Comparison of ENCODE assay signal across 8 cellular contexts in the genomic region with DNA sequence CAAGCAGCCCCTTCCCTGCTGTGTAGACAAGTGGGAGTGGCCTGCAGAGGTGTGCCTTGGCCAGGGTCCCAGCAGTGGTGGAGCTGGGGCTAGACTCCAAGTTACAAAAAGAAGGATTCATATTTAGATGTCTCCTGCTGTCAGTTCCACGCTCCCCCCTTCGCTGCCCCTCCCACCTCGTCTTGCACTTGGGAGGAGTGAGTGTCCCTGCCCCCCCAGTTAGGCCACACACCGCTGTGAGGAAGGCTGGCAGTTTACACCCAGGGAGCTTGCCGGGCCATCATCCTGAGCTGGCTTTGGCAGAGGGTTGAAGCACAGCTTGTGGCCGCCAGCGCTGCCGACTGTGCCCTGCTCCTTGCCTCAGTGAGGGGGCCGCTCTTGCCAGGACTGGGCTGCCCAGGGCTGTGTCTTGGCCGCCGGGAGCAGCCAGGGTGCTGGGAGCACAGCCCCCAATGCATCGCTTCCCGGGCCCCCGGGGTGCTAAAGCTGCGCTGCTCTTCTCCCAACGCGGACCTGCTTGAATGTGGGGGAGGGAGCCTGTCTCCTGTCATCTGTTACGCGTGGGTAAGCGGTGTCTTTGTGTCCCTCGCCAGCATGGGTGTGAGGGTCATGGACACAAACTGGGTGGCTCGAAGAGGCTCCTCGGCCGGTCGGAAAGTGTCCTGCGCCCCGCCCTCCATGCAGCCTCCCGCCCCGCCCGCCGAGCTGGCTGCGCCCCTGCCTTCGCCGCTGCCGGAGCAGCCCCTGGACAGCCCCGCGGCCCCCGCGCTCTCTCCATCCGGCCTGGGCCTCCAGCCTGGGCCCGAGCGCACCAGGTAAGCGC. TPM values are rescaled to one million over a fixed set of nuclear protein-coding genes. Genes with fewer than 3 reads are reported as not detected.
DNase-seq lines count a peak whose midpoint lies in the region; ATAC-seq and TF ChIP-seq lines count a peak whose summit lies in the region.

No MANE protein-coding gene starts in this region.

- intact Hi-C loops in psoas muscle (cut with DNase I) = no loop called here

- H3K27me3 ChIP-seq in hepatocyte (no peaks in the 10 kb centered on the region), psoas muscle (ENCODE audit: insufficient read depth in 3 of 3, low read length in 2 of 3) (peaks cover 0 to 13% (median 3%) of the 10 kb centered on the region in 3 donors)

- H3K4me3 ChIP-seq in astrocyte of the cerebellum (ENCODE audit: low read depth, low read length) = peak overlapping the region; percentile 38
- peak overlapping the region; percentile 29 for H3K4me3 ChIP-seq in hepatocyte
- peak overlapping the region; percentile 53 for H3K4me3 ChIP-seq in psoas muscle

- H2AFZ ChIP-seq in hepatocyte = peak overlapping the region; percentile 33

- H3K36me3 ChIP-seq in hepatocyte (replicated peaks; ENCODE audit: insufficient read depth, low read depth) (no peaks in the 10 kb centered on the region), psoas muscle (ENCODE audit: insufficient read depth in 1 of 2, low read depth in 1 of 2) (no peaks in the 10 kb centered on the region)

- H3K9me3 ChIP-seq in hepatocyte (ENCODE audit: low read depth) (no peaks in the 10 kb centered on the region), psoas muscle (no peaks in the 10 kb centered on the region)

- 5% methylated on average over 35 of the region's 43 CpGs for WGBS in hepatocyte (ENCODE audit: low lambda C conversion rate, missing lambda C conversion rate)
- 1 to 2% (median 1%) methylated on average over 39 to 43 of the region's 43 CpGs for WGBS in psoas muscle, 3 donors

- TF ChIP-seq CTCF in astrocyte of the cerebellum (IDR thresholded peaks at IDR 0.05; ENCODE audit: low read depth, low read length, missing control alignments) = no peak
- no peak for TF ChIP-seq CTCF in hepatocyte (IDR thresholded peaks at IDR 0.05; ENCODE audit: poor library complexity)
- TF ChIP-seq CTCF in psoas muscle (IDR thresholded peaks at IDR 0.05) = no peak

- peaks cover 10% of the 10 kb centered on the region for H3K4me1 ChIP-seq in hepatocyte (ENCODE audit: insufficient read depth)
- peaks cover 6% of the 10 kb centered on the region for H3K4me1 ChIP-seq in psoas muscle

- DNase-seq in COR-L47 (lab: John Stamatoyannopoulos, UW) (peak; percentile 3), astrocyte of the cerebellum (ENCODE audit: low read depth) (no peak), hepatocyte (ENCODE audit: low spot score) (peak; percentile 17), psoas muscle (no peak), mucosa of gallbladder (ENCODE audit: low spot score) (no peak)
- no peak for DNase-seq in stimulated activated CD4-positive, alpha-beta T cell treated with anti-CD3 and anti-CD28 coated beads, Interleukin-4, amount 100 ng/mL, for 1 hour
- DNase-seq in activated CD4-positive, alpha-beta T cell treated with anti-CD3 and anti-CD28 coated beads for 4 hours = no peak

- in situ Hi-C loops in astrocyte of the cerebellum (cut with HindIII; ENCODE audit: low sequenced_read_pairs) = no loop called here

- H3K27ac ChIP-seq in hepatocyte (no peak overlapping the region), psoas muscle (no peak overlapping the region)

- no peaks in the 10 kb centered on the region for H3K79me2 ChIP-seq in hepatocyte

- peak in 3 of 4 donors; percentile 31 to 62 (median 40) for ATAC-seq in psoas muscle
- no peak for ATAC-seq in GM18517 (IDR thresholded peaks at IDR 0.05; ENCODE audit: unreplicated experiment)

- peak overlapping the region; percentile 89 for H3K4me2 ChIP-seq in hepatocyte

- no peaks in the 10 kb centered on the region for H4K20me1 ChIP-seq in hepatocyte (ENCODE audit: insufficient read depth, poor library complexity, severe bottlenecking)

- no peaks in the 10 kb centered on the region for H3K9me2 ChIP-seq in hepatocyte (replicated peaks; ENCODE audit: insufficient read depth)

RNA-seq across cellular contexts. Expression of a gene that starts 44.1 kb away (rescaled TPM):
- 39.6 and 60.2 TPM in 2 replicates for total RNA-seq in hepatocyte
- polyA plus RNA-seq in hepatocyte = 45.5 and 45.6 TPM in 2 replicates
- 10 to 100 TPM; 49.1 to 64.1 (median 53.6) TPM for total RNA-seq in psoas muscle
- polyA plus RNA-seq in psoas muscle = 10 to 100 TPM; 30.8 to 59.0 (median 48.3) TPM
- 54.5 TPM for total RNA-seq in mucosa of gallbladder

Comparison
In these comparisons a context has a peak if more than half of its experiments do, and no peak if none do; other contexts are left out.
1. DNase-seq: peak in COR-L47 (single experiment) and hepatocyte (single experiment); none in astrocyte of the cerebellum (single experiment), psoas muscle (0 of 2), stimulated activated CD4-positive, alpha-beta T cell treated with anti-CD3 and anti-CD28 coated beads, Interleukin-4, amount 100 ng/mL, for 1 hour (single experiment), mucosa of gallbladder (single experiment) and activated CD4-positive, alpha-beta T cell treated with anti-CD3 and anti-CD28 coated beads for 4 hours (0 of 2).
2. Peak in every context shown above with its lines, with median percentiles within 50 percentile points of each other: H3K4me3 ChIP-seq.